In genomic region chr1:151728151-151728711, GRCh38 we compare ENCODE assay signal across 13 cellular contexts. TPM values are rescaled to one million over a fixed set of nuclear protein-coding genes. Genes with fewer than 3 reads are reported as not detected.
DNase-seq lines count a peak whose midpoint lies in the region; TF ChIP-seq lines count a peak whose summit lies in the region.
"Had no signal": no experiment of that assay in that cellular context is flagged by ENCODE, and none has a peak within 500 bp of the region (broad histone marks: within the 10 kb centered on the region; RNA-seq: fewer than 3 reads in every experiment).

No MANE protein-coding gene starts in this region.

- H3K4me1 ChIP-seq in endocrine pancreas (ENCODE audit: control insufficient read depth, insufficient read depth, low read length) = peaks cover 11% of the 10 kb centered on the region

- H3K9ac ChIP-seq in endocrine pancreas (ENCODE audit: control insufficient read depth, insufficient read depth, low read length) = peak overlapping the region; percentile 49

- POLR2A ChIA-PET in RWPE1 (lab: Yijun Ruan, JAX; ENCODE audit: low non-redundant PET) = no interaction called here

- H3K27me3 ChIP-seq in endocrine pancreas (ENCODE audit: control insufficient read depth, insufficient read depth, low read length) = no peaks in the 10 kb centered on the region

- H3K27ac ChIP-seq in temporal lobe (ENCODE audit: low read depth, low read length) (peak overlapping the region; percentile 46), RWPE1 (no peak overlapping the region)

- no peaks in the 10 kb centered on the region for H3K9me3 ChIP-seq in endocrine pancreas (ENCODE audit: control insufficient read depth, low read length)

- no peak for TF ChIP-seq CTCF in RWPE1 (conservative IDR thresholded peaks at IDR 0.05; ENCODE audit: low read depth)

- no peak overlapping the region for H3K4me3 ChIP-seq in endocrine pancreas (ENCODE audit: control insufficient read depth, insufficient read depth, low read length)

- CTCF ChIA-PET in RWPE1 (lab: Yijun Ruan, JAX) = no interaction called here

- H3K36me3 ChIP-seq in endocrine pancreas (ENCODE audit: control insufficient read depth, insufficient read depth, low read length) = no peaks in the 10 kb centered on the region

- DNase-seq in NCI-H446 (lab: John Stamatoyannopoulos, UW) (peak; percentile 70 to 93), medulla oblongata (ENCODE audit: extremely low spot score) (peak; percentile 52), RWPE1 (ENCODE audit: low spot score) (no peak), OCI-M1 (lab: John Stamatoyannopoulos, UW) (no peak), DMS153 (lab: John Stamatoyannopoulos, UW) (no peak)
- DNase-seq in activated T-cell treated with anti-CD3 and anti-CD28 coated beads, Interleukin-2, amount 50 U/mL, for 1 hour = no peak
- DNase-seq: activated CD4-positive, alpha-beta T cell treated with anti-CD3 and anti-CD28 coated beads, Interleukin-2, amount 50 U/mL, for 4 hours; HCEC 1CT; PC-3; stimulated activated CD8-positive, alpha-beta memory T cell treated with anti-CD3 and anti-CD28 coated beads, Interleukin-4, amount 100 ng/mL, for 48 hours had no signal

RNA-seq across cellular contexts. Expression of gene RIIAD1, which starts 6.9 kb away (rescaled TPM):
- 15.2 TPM for total RNA-seq in temporal lobe
- total RNA-seq: mononuclear cell, PC-3 had no signal

RNA-seq across cellular contexts. Expression of gene CELF3, which starts 11.6 kb away (rescaled TPM):
- total RNA-seq in temporal lobe = 52.4 TPM
- total RNA-seq: mononuclear cell had no signal

RNA-seq across cellular contexts. Expression of gene MRPL9, which starts 35.1 kb away (rescaled TPM):
- total RNA-seq in temporal lobe = 40.6 TPM

Comparison
In these comparisons a context has a peak if more than half of its experiments do, and no peak if none do; other contexts are left out.
1. DNase-seq: peak in NCI-H446 (2 of 2) and medulla oblongata (single experiment); none in RWPE1 (single experiment), OCI-M1 (single experiment), DMS153 (single experiment) and activated T-cell treated with anti-CD3 and anti-CD28 coated beads, Interleukin-2, amount 50 U/mL, for 1 hour (single experiment).